ENCODE assay signal across 18 cellular contexts in genomic region chr5:1660037-1660400, GRCh38.
"Had no signal": no experiment of that assay in that cellular context is flagged by ENCODE, and none has a peak within 500 bp of the region (broad histone marks: within the 10 kb centered on the region; RNA-seq: fewer than 3 reads in every experiment).

No MANE protein-coding gene starts in this region.

- H3K36me3 ChIP-seq: neutrophil, sigmoid colon, thoracic aorta had no signal

- H3K4me1 ChIP-seq: sigmoid colon had no signal

- H3K9me3 ChIP-seq: neutrophil, sigmoid colon, thoracic aorta had no signal

- DNase-seq: activated naive CD4-positive, alpha-beta T cell treated with Interleukin-2 at 50 U/mL for 16 hours; activated naive CD8-positive, alpha-beta T cell treated with anti-CD3 and anti-CD28 coated beads, Interleukin-2, amount 10 ng/mL, durations not matched to agents 7 days and 5 days; activated T-cell treated with anti-CD3 and anti-CD28 coated beads, Interleukin-2, amount 50 U/mL, for 24 hours; amygdala; central memory CD4-positive, alpha-beta T cell; natural killer cell; sigmoid colon; stimulated activated CD4-positive, alpha-beta T cell treated with anti-CD3 and anti-CD28 coated beads, Interleukin-4, amount 100 ng/mL, for 24 hours; T-helper 1 cell; T-helper 9 cell had no signal

- H3K4me1 Mint-ChIP-seq: natural killer cell had no signal

- ATAC-seq: activated CD4-positive, CD25-positive, alpha-beta regulatory T cell treated with anti-CD3 and anti-CD28 coated beads, Interleukin-2, amount 50 U/mL, for 24 hours; natural killer cell; stimulated activated effector memory CD8-positive, alpha-beta T cell treated with anti-CD3 and anti-CD28 coated beads, Interleukin-12 subunit alpha, Interleukin-12 subunit beta, amount 100 ng/mL, for 72 hours had no signal

- H3K36me3 Mint-ChIP-seq: activated naive CD8-positive, alpha-beta T cell treated with anti-CD3 and anti-CD28 coated beads, Interleukin-2, amount 10 ng/mL, durations not matched to agents 7 days and 5 days; brain; natural killer cell; stimulated activated effector memory CD8-positive, alpha-beta T cell treated with anti-CD3 and anti-CD28 coated beads, Interleukin-12 subunit alpha, Interleukin-12 subunit beta, amount 100 ng/mL, for 72 hours had no signal

- H3K4me3 Mint-ChIP-seq: activated naive CD8-positive, alpha-beta T cell treated with anti-CD3 and anti-CD28 coated beads, Interleukin-2, amount 10 ng/mL, durations not matched to agents 7 days and 5 days; activated T-cell treated with anti-CD3 and anti-CD28 coated beads, Interleukin-2, amount 50 U/mL, for 24 hours; brain; natural killer cell; stimulated activated effector memory CD8-positive, alpha-beta T cell treated with anti-CD3 and anti-CD28 coated beads, Interleukin-12 subunit alpha, Interleukin-12 subunit beta, amount 100 ng/mL, for 72 hours had no signal

- H3K27ac ChIP-seq: neutrophil, sigmoid colon, thoracic aorta had no signal

- H3K9me3 Mint-ChIP-seq: activated naive CD8-positive, alpha-beta T cell treated with anti-CD3 and anti-CD28 coated beads, Interleukin-2, amount 10 ng/mL, durations not matched to agents 7 days and 5 days; activated T-cell treated with anti-CD3 and anti-CD28 coated beads, Interleukin-2, amount 50 U/mL, for 24 hours; activated T-helper 2 cell treated with anti-CD3 and anti-CD28 coated beads, Interferon-gamma antibody, Interleukin-2, Interleukin-4, amounts not matched to agents 10 μg/mL and 5 μg/mL and 100 μg/mL, durations not matched to agents 14 hours and 24 hours and 36 hours; brain; natural killer cell; stimulated activated effector memory CD8-positive, alpha-beta T cell treated with anti-CD3 and anti-CD28 coated beads, Interleukin-12 subunit alpha, Interleukin-12 subunit beta, amount 100 ng/mL, for 72 hours had no signal

- H3K4me3 ChIP-seq: sigmoid colon, thoracic aorta had no signal

- H3K27ac Mint-ChIP-seq: activated naive CD8-positive, alpha-beta T cell treated with anti-CD3 and anti-CD28 coated beads, Interleukin-2, amount 10 ng/mL, durations not matched to agents 7 days and 5 days; activated T-cell treated with anti-CD3 and anti-CD28 coated beads, Interleukin-2, amount 50 U/mL, for 24 hours; activated T-helper 2 cell treated with anti-CD3 and anti-CD28 coated beads, Interferon-gamma antibody, Interleukin-2, Interleukin-4, amounts not matched to agents 10 μg/mL and 5 μg/mL and 100 μg/mL, durations not matched to agents 14 hours and 24 hours and 36 hours; natural killer cell; stimulated activated effector memory CD8-positive, alpha-beta T cell treated with anti-CD3 and anti-CD28 coated beads, Interleukin-12 subunit alpha, Interleukin-12 subunit beta, amount 100 ng/mL, for 72 hours had no signal

- FAIRE-seq: colon, frontal cortex had no signal
